In genomic region chr16:53098526-53099317, GRCh38 we compare ENCODE assay signal across 8 cellular contexts. TPM values are rescaled to one million over a fixed set of nuclear protein-coding genes. Genes with fewer than 3 reads are reported as not detected.
DNase-seq lines count a peak whose midpoint lies in the region; ATAC-seq and TF ChIP-seq lines count a peak whose summit lies in the region.

No MANE protein-coding gene starts in this region.

- CTCF ChIA-PET in WTC11 (lab: Charles Lee): interaction anchor here (1.0 to 3.4 kb wide), 8 partner anchors 8 to 185 kb away, joined by 3 to 20 read pairs (median 5); partner anchors contain the start of gene CHD9

- TF ChIP-seq CTCF in WTC11 (IDR thresholded peaks at IDR 0.05): no peak
- TF ChIP-seq CTCF in left lung (IDR thresholded peaks at IDR 0.05): no peak

- H3K9me3 Mint-ChIP-seq in WTC11: no peaks in the 10 kb centered on the region

- intact Hi-C loops in left lung (cut with DNase I): no loop called here

- peaks cover 24 to 67% of the 10 kb centered on the region in 2 donors for H3K4me1 ChIP-seq in left lung

- POLR2A ChIA-PET in WTC11 (lab: Charles Lee): interaction anchor here (1.0 to 2.6 kb wide), 8 partner anchors 8 to 109 kb away, joined by 3 to 11 read pairs (median 7); partner anchors contain the start of gene CHD9

- no peaks in the 10 kb centered on the region for H3K36me3 ChIP-seq in left lung

- peak overlapping the region; percentile 26 to 44 for H3K4me3 ChIP-seq in left lung

- H3K4me1 Mint-ChIP-seq in WTC11: peaks cover 45% of the 10 kb centered on the region

- peaks cover 3% of the 10 kb centered on the region; the same call in 1 of the 2 replicates for H3K36me3 Mint-ChIP-seq in WTC11

- H3K27me3 Mint-ChIP-seq in WTC11 (ENCODE audit: low read depth): no peaks in the 10 kb centered on the region

- peak overlapping the region; percentile 61 for H3K4me3 Mint-ChIP-seq in WTC11

- DNase-seq in DMS153 (lab: John Stamatoyannopoulos, UW) (peak; percentile 22), DMS153 treated with DMSO at 0.1 percent for 48 hours (lab: John Stamatoyannopoulos, UW; ENCODE audit: unreplicated experiment) (no peak), NCI-H1694 (lab: John Stamatoyannopoulos, UW) (peak; percentile 61), WTC11 (ENCODE audit: low spot score) (peak; percentile 47), left lung (peak; percentile 90)
- DNase-seq in stimulated activated CD4-positive, alpha-beta T cell treated with anti-CD3 and anti-CD28 coated beads, Interleukin-4, amount 100 ng/mL, for 24 hours: peak; percentile 23

- H3K9me3 ChIP-seq in left lung: no peaks in the 10 kb centered on the region

- ATAC-seq in HG02759 (IDR thresholded peaks at IDR 0.05; ENCODE audit: unreplicated experiment) (peak; percentile 72), WTC11 (peak; percentile 53), left lung (peak; percentile 60)

- no peaks in the 10 kb centered on the region for H3K27me3 ChIP-seq in left lung

- H3K27ac Mint-ChIP-seq in WTC11: peak overlapping the region; percentile 98

- H3K27ac ChIP-seq in cingulate gyrus (ENCODE audit: low read depth, low read length): peak overlapping the region; percentile 61
- peak overlapping the region; percentile 88 to 93 for H3K27ac ChIP-seq in left lung

TF ChIP-seq in WTC11, 78 proteins besides CTCF, POLR2A, EP300 and RAD21:
- TF ChIP-seq FOXP4 (CRISPR knock-in tag; IDR thresholded peaks at IDR 0.05) (peak; percentile 58; the same call in 1 of the 2 replicates), USF2 (CRISPR knock-in tag; IDR thresholded peaks at IDR 0.05) (no peak)

RNA-seq across cellular contexts. Expression of gene CHD9, which starts 43.9 kb away (rescaled TPM):
- total RNA-seq in WTC11 (2021) (29.8 to 34.3 TPM (median 31.3 TPM) in 3 replicates), left lung (10 to 100 TPM; 73.9 to 79.9 TPM)

RNA-seq across cellular contexts. Expression of gene CHD9NB, which starts 46.0 kb away (rescaled TPM):
- total RNA-seq in WTC11 (2021) (2.9 to 3.5 TPM (median 3.0 TPM) in 3 replicates), left lung (10 to 100 TPM in 1 of 2 donors, 1 to 10 TPM in 1; 2.2 to 10.7 TPM)
